In genomic region chr3:150183619-150184425, GRCh38 we compare ENCODE assay signal across 8 cellular contexts.
DNase-seq lines count a peak whose midpoint lies in the region; ATAC-seq and TF ChIP-seq lines count a peak whose summit lies in the region.

No MANE protein-coding gene starts in this region.

- DNase-seq in NCI-H1694 (lab: John Stamatoyannopoulos, UW) (peak; percentile 80), T1000 (lab: John Stamatoyannopoulos, UW) (peak; percentile 63), breast epithelium (ENCODE audit: low spot score in 2 of 2) (peak; percentile 35 to 56), skeletal muscle cell (ENCODE audit: low read depth) (peak; percentile 47), mesenteric fat pad (ENCODE audit: low spot score) (no peak)

- H3K9me3 ChIP-seq in breast epithelium (no peaks in the 10 kb centered on the region), iPS-18c (ENCODE audit: control insufficient read depth, insufficient read depth, low read length) (no peaks in the 10 kb centered on the region)

- peak; percentile 85 for ATAC-seq in HG02852 (IDR thresholded peaks at IDR 0.05; ENCODE audit: unreplicated experiment)

- TF ChIP-seq POLR2A in breast epithelium (IDR thresholded peaks at IDR 0.05): no peak

- H3K4me3 ChIP-seq in GM12875 (ENCODE audit: low read depth, low read length): no peak overlapping the region
- H3K4me3 ChIP-seq in breast epithelium: peak overlapping the region; percentile 13 to 61 (median 32)
- peak overlapping the region; percentile 48; the same call in 1 of the 2 replicates for H3K4me3 ChIP-seq in iPS-18c (ENCODE audit: insufficient read depth, low read depth, low read length)
- H3K4me3 ChIP-seq in skeletal muscle cell (ENCODE audit: low read depth, low read length): peak overlapping the region; percentile 43

- TF ChIP-seq CTCF in GM12875 (IDR thresholded peaks at IDR 0.05; ENCODE audit: borderline replicate concordance, insufficient read depth, low read depth, low read length) (peak; percentile 71), breast epithelium (IDR thresholded peaks at IDR 0.05) (peak in 2 of 3 donors; percentile 35 to 48)

- intact Hi-C loops in breast epithelium (cut with DNase I; ENCODE audit: low total_unique reads): no loop called here

- H3K36me3 ChIP-seq in breast epithelium: no peaks in the 10 kb centered on the region

- H3K27me3 ChIP-seq in breast epithelium: no peaks in the 10 kb centered on the region

- H3K27ac ChIP-seq in breast epithelium: no peak overlapping the region

- no peaks in the 10 kb centered on the region for H3K4me1 ChIP-seq in breast epithelium
